8 cellular contexts compared by ENCODE assay signal in the genomic region with DNA sequence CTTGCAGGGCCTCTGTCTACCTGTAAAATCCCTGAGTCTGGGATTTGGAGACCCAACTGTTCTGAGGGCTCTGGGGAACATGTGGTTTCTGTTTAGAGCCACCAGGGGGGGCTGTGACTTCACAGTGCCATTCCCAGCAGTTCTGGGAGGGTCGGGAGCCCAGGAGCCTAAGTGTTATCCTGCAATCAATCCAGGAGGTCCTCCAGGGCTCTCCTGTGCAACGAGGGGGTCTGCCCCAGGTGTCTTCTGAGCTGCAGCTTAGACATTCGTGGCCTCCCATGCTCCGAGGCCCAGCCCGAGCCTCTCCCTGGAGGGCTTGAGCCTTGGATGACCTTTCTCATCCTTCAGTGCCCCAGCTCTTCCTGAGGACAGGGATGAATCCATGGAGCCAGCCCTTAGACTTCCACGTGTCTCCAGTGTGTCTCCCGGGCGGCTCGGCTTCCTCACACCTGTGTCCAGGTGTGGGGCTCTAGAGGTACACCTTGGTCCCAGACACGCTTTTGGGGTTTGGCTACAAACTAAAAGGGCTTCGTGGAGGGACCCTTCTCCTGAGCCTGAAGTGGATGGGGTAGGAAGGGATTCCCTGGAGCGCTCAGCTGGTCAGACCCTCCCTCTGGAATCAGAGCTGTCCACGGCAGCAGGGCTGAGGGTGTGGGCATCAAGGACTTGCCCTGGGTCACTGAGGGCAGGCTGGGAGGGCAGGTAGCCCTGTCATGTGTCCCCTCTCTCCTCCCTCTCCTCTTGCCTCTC. TPM values are rescaled to one million over a fixed set of nuclear protein-coding genes. Genes with fewer than 3 reads are reported as not detected.
DNase-seq lines count a peak whose midpoint lies in the region; ATAC-seq and TF ChIP-seq lines count a peak whose summit lies in the region.

No MANE protein-coding gene starts in this region.

- no peak overlapping the region for H3K27ac Mint-ChIP-seq in activated naive CD8-positive, alpha-beta T cell treated with anti-CD3 and anti-CD28 coated beads, Interleukin-2, amount 10 ng/mL, durations not matched to agents 7 days and 5 days
- H3K27ac Mint-ChIP-seq in activated naive CD8-positive, alpha-beta T cell treated with anti-CD3 and anti-CD28 coated beads for 36 hours = no peak overlapping the region
- no peak overlapping the region for H3K27ac Mint-ChIP-seq in natural killer cell

- H3K27me3 Mint-ChIP-seq in activated naive CD8-positive, alpha-beta T cell treated with anti-CD3 and anti-CD28 coated beads, Interleukin-2, amount 10 ng/mL, durations not matched to agents 7 days and 5 days = peaks cover 7% of the 10 kb centered on the region
- H3K27me3 Mint-ChIP-seq in activated naive CD8-positive, alpha-beta T cell treated with anti-CD3 and anti-CD28 coated beads for 36 hours = no peaks in the 10 kb centered on the region
- no peaks in the 10 kb centered on the region for H3K27me3 Mint-ChIP-seq in natural killer cell (ENCODE audit: low read depth in 2 of 2)

- H3K36me3 Mint-ChIP-seq in activated naive CD8-positive, alpha-beta T cell treated with anti-CD3 and anti-CD28 coated beads, Interleukin-2, amount 10 ng/mL, durations not matched to agents 7 days and 5 days = no peaks in the 10 kb centered on the region
- H3K36me3 Mint-ChIP-seq in activated naive CD8-positive, alpha-beta T cell treated with anti-CD3 and anti-CD28 coated beads for 36 hours = no peaks in the 10 kb centered on the region
- no peaks in the 10 kb centered on the region for H3K36me3 Mint-ChIP-seq in natural killer cell

- no peaks in the 10 kb centered on the region for H3K4me1 Mint-ChIP-seq in activated naive CD8-positive, alpha-beta T cell treated with anti-CD3 and anti-CD28 coated beads, Interleukin-2, amount 10 ng/mL, durations not matched to agents 7 days and 5 days
- no peaks in the 10 kb centered on the region for H3K4me1 Mint-ChIP-seq in activated naive CD8-positive, alpha-beta T cell treated with anti-CD3 and anti-CD28 coated beads for 36 hours
- no peaks in the 10 kb centered on the region for H3K4me1 Mint-ChIP-seq in natural killer cell

- TF ChIP-seq CTCF in MM.1S (IDR thresholded peaks at IDR 0.05; ENCODE audit: low read length) (peak; percentile 85), natural killer cell (IDR thresholded peaks at IDR 0.05) (peak; percentile 77)

- H3K4me3 ChIP-seq in MM.1S (ENCODE audit: low read length) = no peak overlapping the region

- H3K4me1 ChIP-seq in MM.1S (ENCODE audit: low read length) = no peaks in the 10 kb centered on the region

- H3K9me2 ChIP-seq in MM.1S (replicated peaks; ENCODE audit: insufficient read depth, low read length) = no peaks in the 10 kb centered on the region

- H3K9me3 ChIP-seq in MM.1S (replicated peaks; ENCODE audit: insufficient read depth, low read length) = no peaks in the 10 kb centered on the region

- POLR2A ChIA-PET in activated naive CD8-positive, alpha-beta T cell treated with anti-CD3 and anti-CD28 coated beads, Interleukin-2, amount 10 ng/mL, durations not matched to agents 7 days and 5 days (lab: Charles Lee) = no interaction called here

- intact Hi-C loops in natural killer cell (cut with micrococcal nuclease) = loop anchor here (5.0 kb wide), 1 partner anchor 180 kb away; no protein-coding TSS in a partner anchor

- no peaks in the 10 kb centered on the region for H3K27me3 ChIP-seq in MM.1S (replicated peaks; ENCODE audit: insufficient read depth, low read length)

- no peaks in the 10 kb centered on the region for H3K36me3 ChIP-seq in MM.1S (replicated peaks; ENCODE audit: insufficient read depth, low read length)

- no peak overlapping the region for H3K4me2 ChIP-seq in MM.1S (ENCODE audit: low read depth, low read length)

- no peaks in the 10 kb centered on the region for H4K20me1 ChIP-seq in MM.1S (ENCODE audit: insufficient read depth, low read length)

- ATAC-seq in activated naive CD8-positive, alpha-beta T cell treated with anti-CD3 and anti-CD28 coated beads, Interleukin-2, amount 10 ng/mL, durations not matched to agents 7 days and 5 days (ENCODE audit: low read depth) = peak; percentile 45
- ATAC-seq in natural killer cell = peak; percentile 44 to 70 (median 60)
- ATAC-seq in HG03135 (IDR thresholded peaks at IDR 0.05; ENCODE audit: unreplicated experiment) = no peak
- ATAC-seq in HG03196 (IDR thresholded peaks at IDR 0.05; ENCODE audit: unreplicated experiment) = no peak

- no peaks in the 10 kb centered on the region for H3K9me3 Mint-ChIP-seq in activated naive CD8-positive, alpha-beta T cell treated with anti-CD3 and anti-CD28 coated beads, Interleukin-2, amount 10 ng/mL, durations not matched to agents 7 days and 5 days
- no peaks in the 10 kb centered on the region for H3K9me3 Mint-ChIP-seq in activated naive CD8-positive, alpha-beta T cell treated with anti-CD3 and anti-CD28 coated beads for 36 hours
- no peaks in the 10 kb centered on the region for H3K9me3 Mint-ChIP-seq in natural killer cell

- no peak for DNase-seq in activated naive CD8-positive, alpha-beta T cell treated with anti-CD3 and anti-CD28 coated beads, Interleukin-2, amount 10 ng/mL, durations not matched to agents 7 days and 5 days
- no peak for DNase-seq in activated naive CD8-positive, alpha-beta T cell treated with anti-CD3 and anti-CD28 coated beads for 36 hours
- DNase-seq in MM.1S (peak; percentile 30), UCSD-AML1 (lab: John Stamatoyannopoulos, UW; ENCODE audit: unreplicated experiment) (peak; percentile 50), fibroblast of peridontal ligament (ENCODE audit: extremely low read depth) (peak; percentile 63), natural killer cell (no peak)

- no peak overlapping the region for H3K9ac ChIP-seq in MM.1S (ENCODE audit: low read length)

- H3K27ac ChIP-seq in MM.1S (ENCODE audit: low read length) = no peak overlapping the region

- no peak overlapping the region for H3K4me3 Mint-ChIP-seq in activated naive CD8-positive, alpha-beta T cell treated with anti-CD3 and anti-CD28 coated beads, Interleukin-2, amount 10 ng/mL, durations not matched to agents 7 days and 5 days
- no peak overlapping the region for H3K4me3 Mint-ChIP-seq in activated naive CD8-positive, alpha-beta T cell treated with anti-CD3 and anti-CD28 coated beads for 36 hours
- no peak overlapping the region for H3K4me3 Mint-ChIP-seq in natural killer cell

- no peaks in the 10 kb centered on the region for H3F3A ChIP-seq in MM.1S (ENCODE audit: insufficient read depth, low read length)

- H2AFZ ChIP-seq in MM.1S (ENCODE audit: low read length) = no peak overlapping the region

- no peaks in the 10 kb centered on the region for H3K79me2 ChIP-seq in MM.1S (ENCODE audit: low read length)

RNA-seq across cellular contexts. Expression of a gene that starts 20.3 kb away (rescaled TPM):
- total RNA-seq in activated naive CD8-positive, alpha-beta T cell treated with anti-CD3 and anti-CD28 coated beads, Interleukin-2, amount 10 ng/mL, durations not matched to agents 7 days and 5 days = 10 to 100 TPM; 63.4 to 65.5 TPM
- total RNA-seq in activated naive CD8-positive, alpha-beta T cell treated with anti-CD3 and anti-CD28 coated beads for 36 hours = 1 to 10 TPM; 6.8 to 8.0 TPM
- 100 to 1,000 TPM in 2 of 3 donors, 10 to 100 TPM in 1; 98.8 to 127 (median 107) TPM for total RNA-seq in natural killer cell

RNA-seq across cellular contexts. Expression of a gene that starts 23.4 kb away (rescaled TPM):
- total RNA-seq in activated naive CD8-positive, alpha-beta T cell treated with anti-CD3 and anti-CD28 coated beads, Interleukin-2, amount 10 ng/mL, durations not matched to agents 7 days and 5 days = 1 to 10 TPM; 2.2 TPM
- 1 to 10 TPM; 1.3 to 1.7 TPM for total RNA-seq in activated naive CD8-positive, alpha-beta T cell treated with anti-CD3 and anti-CD28 coated beads for 36 hours
- 1 to 10 TPM; 2.2 to 3.5 (median 2.7) TPM for total RNA-seq in natural killer cell

RNA-seq across cellular contexts. Expression of a gene that starts 54.2 kb away (rescaled TPM):
- total RNA-seq in activated naive CD8-positive, alpha-beta T cell treated with anti-CD3 and anti-CD28 coated beads, Interleukin-2, amount 10 ng/mL, durations not matched to agents 7 days and 5 days = 100 to 1,000 TPM; 131 to 140 TPM
- total RNA-seq in activated naive CD8-positive, alpha-beta T cell treated with anti-CD3 and anti-CD28 coated beads for 36 hours = 100 to 1,000 TPM; 311 to 325 TPM
- total RNA-seq in natural killer cell = 10 to 100 TPM; 18.8 to 21.4 (median 20.4) TPM

Comparison
In these comparisons a context has a peak if more than half of its experiments do, and no peak if none do; other contexts are left out.
1. RNA of a gene that starts 20.3 kb away (total RNA-seq): 98.8 to 127 TPM in natural killer cell and 63.4 to 65.5 TPM in activated naive CD8-positive, alpha-beta T cell treated with anti-CD3 and anti-CD28 coated beads, Interleukin-2, amount 10 ng/mL, durations not matched to agents 7 days and 5 days; 6.8 to 8.0 TPM in activated naive CD8-positive, alpha-beta T cell treated with anti-CD3 and anti-CD28 coated beads for 36 hours; every median in the first group is over 4 times any median in the second.
2. ATAC-seq: peak in activated naive CD8-positive, alpha-beta T cell treated with anti-CD3 and anti-CD28 coated beads, Interleukin-2, amount 10 ng/mL, durations not matched to agents 7 days and 5 days (single experiment) and natural killer cell (3 of 3); none in HG03135 (single experiment) and HG03196 (single experiment).
3. DNase-seq: peak in MM.1S (single experiment), UCSD-AML1 (single experiment) and fibroblast of peridontal ligament (single experiment); none in activated naive CD8-positive, alpha-beta T cell treated with anti-CD3 and anti-CD28 coated beads, Interleukin-2, amount 10 ng/mL, durations not matched to agents 7 days and 5 days (single experiment), activated naive CD8-positive, alpha-beta T cell treated with anti-CD3 and anti-CD28 coated beads for 36 hours (single experiment) and natural killer cell (single experiment).
4. RNA of a gene that starts 54.2 kb away (total RNA-seq): 311 to 325 TPM in activated naive CD8-positive, alpha-beta T cell treated with anti-CD3 and anti-CD28 coated beads for 36 hours and 131 to 140 TPM in activated naive CD8-positive, alpha-beta T cell treated with anti-CD3 and anti-CD28 coated beads, Interleukin-2, amount 10 ng/mL, durations not matched to agents 7 days and 5 days; 18.8 to 21.4 TPM in natural killer cell; every median in the first group is over 4 times any median in the second.